Comparison of ENCODE assay signal across 17 cellular contexts in genomic region chr1:204572923-204573562, GRCh38. TPM values are rescaled to one million over a fixed set of nuclear protein-coding genes. Genes with fewer than 3 reads are reported as not detected.
DNase-seq lines count a peak whose midpoint lies in the region; ATAC-seq and TF ChIP-seq lines count a peak whose summit lies in the region.
"Had no signal": no experiment of that assay in that cellular context is flagged by ENCODE, and none has a peak within 500 bp of the region (broad histone marks: within the 10 kb centered on the region; RNA-seq: fewer than 3 reads in every experiment).

No MANE protein-coding gene starts in this region.

- peak overlapping the region; percentile 68 for H3K9ac ChIP-seq in PC-3 (ENCODE audit: low read length)
- H3K9ac ChIP-seq: KMS-11 had no signal

- peaks cover 1% of the 10 kb centered on the region for H3K4me1 Mint-ChIP-seq in activated T-cell treated with anti-CD3 and anti-CD28 coated beads, Interleukin-2, amount 50 U/mL, for 24 hours (ENCODE audit: low read depth)
- H3K4me1 Mint-ChIP-seq in activated T-cell treated with anti-CD3 and anti-CD28 coated beads, Interleukin-2, amount 50 U/mL, for 4 hours (ENCODE audit: low read depth): peaks cover 1% of the 10 kb centered on the region
- H3K4me1 Mint-ChIP-seq in stimulated activated effector memory CD8-positive, alpha-beta T cell treated with anti-CD3 and anti-CD28 coated beads, Interleukin-12 subunit alpha, Interleukin-12 subunit beta, amount 100 ng/mL, for 72 hours: no peaks in the 10 kb centered on the region
- H3K4me1 Mint-ChIP-seq in effector memory CD8-positive, alpha-beta T cell (ENCODE audit: low read depth in 2 of 2): peaks cover 0 to 2% of the 10 kb centered on the region in 2 donors

- no peak for ATAC-seq in activated T-cell treated with anti-CD3 and anti-CD28 coated beads, Interleukin-2, amount 50 U/mL, for 4 hours
- ATAC-seq in PC-3 (no peak), esophagus mucosa (peak; percentile 58), aorta (ENCODE audit: low FRiP score) (no peak)
- ATAC-seq in stimulated activated effector memory CD8-positive, alpha-beta T cell treated with anti-CD3 and anti-CD28 coated beads, Interleukin-12 subunit alpha, Interleukin-12 subunit beta, amount 100 ng/mL, for 72 hours: no peak
- ATAC-seq in effector memory CD8-positive, alpha-beta T cell (replicated peaks): no peak
- ATAC-seq: HepG2 had no signal

- CTCF ChIA-PET in PC-3 (lab: Charles Lee): interaction anchor here (0.6 to 2.1 kb wide), 4 partner anchors 7 to 234 kb away, joined by 3 to 16 read pairs (median 4); no protein-coding TSS in a partner anchor

- H3K9me3 ChIP-seq in PC-3 (ENCODE audit: low read length) (peaks cover 5% of the 10 kb centered on the region), aorta (ENCODE audit: control insufficient read depth, low read length) (no peaks in the 10 kb centered on the region)

- H3F3A ChIP-seq in PC-3 (ENCODE audit: low read length, unreplicated experiment): peaks cover 24% of the 10 kb centered on the region

- H3K9me3 Mint-ChIP-seq in activated T-cell treated with anti-CD3 and anti-CD28 coated beads, Interleukin-2, amount 50 U/mL, for 24 hours: no peaks in the 10 kb centered on the region
- H3K9me3 Mint-ChIP-seq in activated T-cell treated with anti-CD3 and anti-CD28 coated beads, Interleukin-2, amount 50 U/mL, for 4 hours: no peaks in the 10 kb centered on the region
- no peaks in the 10 kb centered on the region for H3K9me3 Mint-ChIP-seq in stimulated activated effector memory CD8-positive, alpha-beta T cell treated with anti-CD3 and anti-CD28 coated beads, Interleukin-12 subunit alpha, Interleukin-12 subunit beta, amount 100 ng/mL, for 72 hours
- H3K9me3 Mint-ChIP-seq in effector memory CD8-positive, alpha-beta T cell: no peaks in the 10 kb centered on the region

- peak overlapping the region; percentile 89 for H3K27ac ChIP-seq in PC-3 (ENCODE audit: low read length)
- H3K27ac ChIP-seq in aorta (ENCODE audit: low read depth in 1 of 2, low read length in 2 of 2): no peak overlapping the region
- H3K27ac ChIP-seq: KMS-11 had no signal

- H3K27ac Mint-ChIP-seq in activated T-cell treated with anti-CD3 and anti-CD28 coated beads, Interleukin-2, amount 50 U/mL, for 24 hours: no peak overlapping the region
- peak overlapping the region; percentile 35 for H3K27ac Mint-ChIP-seq in stimulated activated effector memory CD8-positive, alpha-beta T cell treated with anti-CD3 and anti-CD28 coated beads, Interleukin-12 subunit alpha, Interleukin-12 subunit beta, amount 100 ng/mL, for 72 hours
- peak overlapping the region in 1 of 2 donors; percentile 83 for H3K27ac Mint-ChIP-seq in effector memory CD8-positive, alpha-beta T cell

- H3K4me3 Mint-ChIP-seq in activated T-cell treated with anti-CD3 and anti-CD28 coated beads, Interleukin-2, amount 50 U/mL, for 24 hours: no peak overlapping the region
- H3K4me3 Mint-ChIP-seq in activated T-cell treated with anti-CD3 and anti-CD28 coated beads, Interleukin-2, amount 50 U/mL, for 4 hours: no peak overlapping the region
- no peak overlapping the region for H3K4me3 Mint-ChIP-seq in stimulated activated effector memory CD8-positive, alpha-beta T cell treated with anti-CD3 and anti-CD28 coated beads, Interleukin-12 subunit alpha, Interleukin-12 subunit beta, amount 100 ng/mL, for 72 hours
- no peak overlapping the region for H3K4me3 Mint-ChIP-seq in effector memory CD8-positive, alpha-beta T cell
- H3K4me3 Mint-ChIP-seq: CD14-positive monocyte had no signal

- H4K20me1 ChIP-seq in PC-3 (ENCODE audit: low read length): no peaks in the 10 kb centered on the region

- POLR2A ChIA-PET in PC-3 (lab: Charles Lee; ENCODE audit: unreplicated experiment): interaction anchor here (0.6 to 0.9 kb wide), 3 partner anchors 38 to 216 kb away, joined by 3 to 11 read pairs (median 5); no protein-coding TSS in a partner anchor

- H3K27me3 Mint-ChIP-seq in activated T-cell treated with anti-CD3 and anti-CD28 coated beads, Interleukin-2, amount 50 U/mL, for 24 hours: no peaks in the 10 kb centered on the region
- no peaks in the 10 kb centered on the region for H3K27me3 Mint-ChIP-seq in activated T-cell treated with anti-CD3 and anti-CD28 coated beads, Interleukin-2, amount 50 U/mL, for 4 hours (ENCODE audit: low read depth)
- H3K27me3 Mint-ChIP-seq in effector memory CD8-positive, alpha-beta T cell: no peaks in the 10 kb centered on the region

- peaks cover 49% of the 10 kb centered on the region for H3K36me3 Mint-ChIP-seq in activated T-cell treated with anti-CD3 and anti-CD28 coated beads, Interleukin-2, amount 50 U/mL, for 24 hours (ENCODE audit: low read depth)
- H3K36me3 Mint-ChIP-seq in activated T-cell treated with anti-CD3 and anti-CD28 coated beads, Interleukin-2, amount 50 U/mL, for 4 hours (ENCODE audit: insufficient read depth): peaks cover 32% of the 10 kb centered on the region
- peaks cover 36% of the 10 kb centered on the region for H3K36me3 Mint-ChIP-seq in stimulated activated effector memory CD8-positive, alpha-beta T cell treated with anti-CD3 and anti-CD28 coated beads, Interleukin-12 subunit alpha, Interleukin-12 subunit beta, amount 100 ng/mL, for 72 hours
- peaks cover 43% of the 10 kb centered on the region for H3K36me3 Mint-ChIP-seq in effector memory CD8-positive, alpha-beta T cell (ENCODE audit: insufficient read depth)

- peaks cover 53% of the 10 kb centered on the region for H3K4me1 ChIP-seq in PC-3 (ENCODE audit: insufficient read depth, low read length)
- no peaks in the 10 kb centered on the region for H3K4me1 ChIP-seq in aorta (ENCODE audit: control insufficient read depth in 1 of 2, insufficient read depth in 2 of 2, low read length in 2 of 2)

- TF ChIP-seq CTCF in PC-3 (conservative IDR thresholded peaks at IDR 0.05; ENCODE audit: low read depth, low read length): no peak

- peak overlapping the region; percentile 21 for H3K4me2 ChIP-seq in PC-3 (ENCODE audit: low read length)
- H3K4me2 ChIP-seq: KMS-11 had no signal

- H3K79me2 ChIP-seq in PC-3 (ENCODE audit: low read length): no peaks in the 10 kb centered on the region

- H3K27me3 ChIP-seq in PC-3 (ENCODE audit: low read length): no peaks in the 10 kb centered on the region
- H3K27me3 ChIP-seq in aorta (ENCODE audit: control insufficient read depth in 1 of 2, insufficient read depth in 2 of 2, low read length in 1 of 2): no peaks in the 10 kb centered on the region

- BruUV-seq in PC-3 (replicated peaks; lab: Mats Ljungman, UMichigan): no TSS peak

- DNase-seq in activated T-cell treated with anti-CD3 and anti-CD28 coated beads, Interleukin-2, amount 50 U/mL, for 24 hours: peak; percentile 21
- no peak for DNase-seq in activated T-cell treated with anti-CD3 and anti-CD28 coated beads, Interleukin-2, amount 50 U/mL, for 4 hours
- DNase-seq in PC-3: no peak
- no peak for DNase-seq in stimulated activated effector memory CD8-positive, alpha-beta T cell treated with anti-CD3 and anti-CD28 coated beads, Interleukin-12 subunit alpha, Interleukin-12 subunit beta, amount 100 ng/mL, for 72 hours (ENCODE audit: low spot score in 2 of 2)
- no peak for DNase-seq in NCI-H2196 treated with DMSO at 0.1 percent for 48 hours (lab: John Stamatoyannopoulos, UW; ENCODE audit: unreplicated experiment)
- no peak for DNase-seq in effector memory CD8-positive, alpha-beta T cell
- DNase-seq in aorta: no peak
- DNase-seq: DMS153, NCI-H1048, NCI-H1436 treated with DMSO at 0.1 percent for 48 hours, NCI-H2029 treated with DMSO at 0.1 percent for 48 hours, NCI-H510A treated with DMSO at 0.1 percent for 48 hours, SHP77 treated with DMSO at 0.1 percent for 48 hours had no signal

- 84 to 85% methylated on average over 6 of the region's 6 CpGs for whole genome bisulfite sequencing in aorta, 2 donors

- H3K36me3 ChIP-seq in PC-3 (ENCODE audit: low read depth, low read length): peaks cover 6% of the 10 kb centered on the region
- no peaks in the 10 kb centered on the region for H3K36me3 ChIP-seq in aorta (ENCODE audit: control insufficient read depth in 1 of 2, insufficient read depth in 2 of 2, low read length in 1 of 2)

- H3K4me3 ChIP-seq in PC-3 (ENCODE audit: low read length) (no peak overlapping the region), aorta (ENCODE audit: low read length in 2 of 2) (no peak overlapping the region)

- intact Hi-C loops in PC-3 (cut with micrococcal nuclease) (loop anchor here (5.0 to 10.0 kb wide), 2 partner anchors 132 to 174 kb away; no protein-coding TSS in a partner anchor), aorta (cut with DNase I) (no loop called here)

- no peak overlapping the region for H2AFZ ChIP-seq in PC-3 (ENCODE audit: low read length)

- H3K9me2 ChIP-seq in PC-3 (replicated peaks; ENCODE audit: low read length): no peaks in the 10 kb centered on the region

RNA-seq across cellular contexts. Expression of gene MDM4, which starts 56.8 kb away (rescaled TPM):
- 10 to 100 TPM; 57.4 to 70.3 (median 66.0) TPM for total RNA-seq in activated T-cell treated with anti-CD3 and anti-CD28 coated beads, Interleukin-2, amount 50 U/mL, for 4 hours
- total RNA-seq in PC-3 (2014; rRNA removed) (36.3 and 55.7 TPM in 2 replicates), esophagus mucosa (33.0 TPM), aorta (100 to 1,000 TPM; 104 to 141 TPM)
- polyA plus RNA-seq in aorta: 10 to 100 TPM in 1 of 2 donors, 1 to 10 TPM in 1; 4.8 to 11.0 TPM
